In the genomic region with DNA sequence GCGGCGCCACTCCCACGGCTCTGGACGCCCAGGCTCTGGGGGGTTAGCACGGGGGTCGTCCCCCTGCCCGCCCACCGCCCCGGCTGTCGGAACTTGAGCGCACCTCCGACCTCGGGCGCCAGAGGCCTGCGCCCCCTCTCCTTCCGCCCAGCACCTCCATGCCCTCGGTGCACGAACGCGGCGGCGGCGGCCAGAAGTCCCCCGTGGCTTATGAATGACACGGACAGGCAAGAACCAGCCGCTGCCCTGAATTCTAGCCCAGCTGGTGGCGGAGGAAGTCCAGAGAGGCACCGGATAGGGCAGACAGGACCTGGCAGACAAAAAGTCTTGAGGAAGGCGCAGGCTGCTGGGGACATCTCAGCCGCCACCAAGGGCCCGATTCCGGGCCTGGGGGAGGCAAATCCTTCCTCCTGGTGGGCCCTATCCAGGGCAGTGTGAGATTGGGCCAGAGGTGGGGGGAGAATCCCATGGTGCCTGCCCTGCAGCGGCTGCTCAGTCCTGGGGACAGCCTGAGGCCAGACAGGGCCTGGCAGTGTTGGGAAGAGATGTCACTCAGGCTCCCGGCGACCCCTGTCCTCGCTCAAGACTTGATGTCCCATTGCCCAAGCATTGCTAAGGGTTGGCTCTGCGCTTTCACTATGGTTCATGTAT, we compare ENCODE assay signal across 2 cellular contexts.
TF ChIP-seq lines count a peak whose summit lies in the region.

No MANE protein-coding gene starts in this region.

TF ChIP-seq in SK-N-SH, 30 proteins besides CTCF, POLR2A, EP300 and RAD21 (continued from another document):
- TF ChIP-seq, protein P1, sequence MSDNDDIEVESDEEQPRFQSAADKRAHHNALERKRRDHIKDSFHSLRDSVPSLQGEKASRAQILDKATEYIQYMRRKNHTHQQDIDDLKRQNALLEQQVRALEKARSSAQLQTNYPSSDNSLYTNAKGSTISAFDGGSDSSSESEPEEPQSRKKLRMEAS (IDR thresholded peaks at IDR 0.05; ENCODE audit: low read depth): no peak
- TF ChIP-seq GABPA (IDR thresholded peaks at IDR 0.05; ENCODE audit: low read depth) (no peak), POLR2AphosphoS5 (IDR thresholded peaks at IDR 0.05; ENCODE audit: low read depth, low read length) (no peak), TAF1 (IDR thresholded peaks at IDR 0.05; ENCODE audit: borderline replicate concordance, low read depth, low read length) (no peak), NRF1 (IDR thresholded peaks at IDR 0.05; ENCODE audit: low read depth, low read length) (no peak), EZH2phosphoT487 (IDR thresholded peaks at IDR 0.05; ENCODE audit: borderline replicate concordance, low read depth) (no peak)
- TF ChIP-seq, protein P2, sequence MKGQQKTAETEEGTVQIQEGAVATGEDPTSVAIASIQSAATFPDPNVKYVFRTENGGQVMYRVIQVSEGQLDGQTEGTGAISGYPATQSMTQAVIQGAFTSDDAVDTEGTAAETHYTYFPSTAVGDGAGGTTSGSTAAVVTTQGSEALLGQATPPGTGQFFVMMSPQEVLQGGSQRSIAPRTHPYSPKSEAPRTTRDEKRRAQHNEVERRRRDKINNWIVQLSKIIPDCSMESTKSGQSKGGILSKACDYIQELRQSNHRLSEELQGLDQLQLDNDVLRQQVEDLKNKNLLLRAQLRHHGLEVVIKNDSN (IDR thresholded peaks at IDR 0.05; ENCODE audit: borderline replicate concordance, low read depth): no peak

TF ChIP-seq in SK-N-SH treated with all-trans-retinoic acid at 6 μM for 48 hours, 23 proteins besides CTCF, POLR2A, EP300 and RAD21 (continued from another document):
- TF ChIP-seq, protein P3, sequence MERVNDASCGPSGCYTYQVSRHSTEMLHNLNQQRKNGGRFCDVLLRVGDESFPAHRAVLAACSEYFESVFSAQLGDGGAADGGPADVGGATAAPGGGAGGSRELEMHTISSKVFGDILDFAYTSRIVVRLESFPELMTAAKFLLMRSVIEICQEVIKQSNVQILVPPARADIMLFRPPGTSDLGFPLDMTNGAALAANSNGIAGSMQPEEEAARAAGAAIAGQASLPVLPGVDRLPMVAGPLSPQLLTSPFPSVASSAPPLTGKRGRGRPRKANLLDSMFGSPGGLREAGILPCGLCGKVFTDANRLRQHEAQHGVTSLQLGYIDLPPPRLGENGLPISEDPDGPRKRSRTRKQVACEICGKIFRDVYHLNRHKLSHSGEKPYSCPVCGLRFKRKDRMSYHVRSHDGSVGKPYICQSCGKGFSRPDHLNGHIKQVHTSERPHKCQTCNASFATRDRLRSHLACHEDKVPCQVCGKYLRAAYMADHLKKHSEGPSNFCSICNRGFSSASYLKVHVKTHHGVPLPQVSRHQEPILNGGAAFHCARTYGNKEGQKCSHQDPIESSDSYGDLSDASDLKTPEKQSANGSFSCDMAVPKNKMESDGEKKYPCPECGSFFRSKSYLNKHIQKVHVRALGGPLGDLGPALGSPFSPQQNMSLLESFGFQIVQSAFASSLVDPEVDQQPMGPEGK (CRISPR knock-in tag; IDR thresholded peaks at IDR 0.05; ENCODE audit: borderline replicate concordance): no peak
- TF ChIP-seq, protein P4, sequence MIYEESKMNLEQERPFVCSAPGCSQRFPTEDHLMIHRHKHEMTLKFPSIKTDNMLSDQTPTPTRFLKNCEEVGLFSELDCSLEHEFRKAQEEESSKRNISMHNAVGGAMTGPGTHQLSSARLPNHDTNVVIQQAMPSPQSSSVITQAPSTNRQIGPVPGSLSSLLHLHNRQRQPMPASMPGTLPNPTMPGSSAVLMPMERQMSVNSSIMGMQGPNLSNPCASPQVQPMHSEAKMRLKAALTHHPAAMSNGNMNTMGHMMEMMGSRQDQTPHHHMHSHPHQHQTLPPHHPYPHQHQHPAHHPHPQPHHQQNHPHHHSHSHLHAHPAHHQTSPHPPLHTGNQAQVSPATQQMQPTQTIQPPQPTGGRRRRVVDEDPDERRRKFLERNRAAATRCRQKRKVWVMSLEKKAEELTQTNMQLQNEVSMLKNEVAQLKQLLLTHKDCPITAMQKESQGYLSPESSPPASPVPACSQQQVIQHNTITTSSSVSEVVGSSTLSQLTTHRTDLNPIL (CRISPR knock-in tag; IDR thresholded peaks at IDR 0.05; ENCODE audit: low read depth): no peak
- TF ChIP-seq CSDC2 (CRISPR knock-in tag; IDR thresholded peaks at IDR 0.05) (no peak), ZNF70 (CRISPR knock-in tag; IDR thresholded peaks at IDR 0.05) (no peak), ISL1 (CRISPR knock-in tag; IDR thresholded peaks at IDR 0.05) (no peak), ZC3H10 (CRISPR knock-in tag; IDR thresholded peaks at IDR 0.05) (no peak), SNAI2 (CRISPR knock-in tag; IDR thresholded peaks at IDR 0.05) (no peak), BACH2 (CRISPR knock-in tag; IDR thresholded peaks at IDR 0.05; ENCODE audit: borderline replicate concordance) (no peak), ZNF8 (CRISPR knock-in tag; IDR thresholded peaks at IDR 0.05) (no peak)
- TF ChIP-seq, protein P5, sequence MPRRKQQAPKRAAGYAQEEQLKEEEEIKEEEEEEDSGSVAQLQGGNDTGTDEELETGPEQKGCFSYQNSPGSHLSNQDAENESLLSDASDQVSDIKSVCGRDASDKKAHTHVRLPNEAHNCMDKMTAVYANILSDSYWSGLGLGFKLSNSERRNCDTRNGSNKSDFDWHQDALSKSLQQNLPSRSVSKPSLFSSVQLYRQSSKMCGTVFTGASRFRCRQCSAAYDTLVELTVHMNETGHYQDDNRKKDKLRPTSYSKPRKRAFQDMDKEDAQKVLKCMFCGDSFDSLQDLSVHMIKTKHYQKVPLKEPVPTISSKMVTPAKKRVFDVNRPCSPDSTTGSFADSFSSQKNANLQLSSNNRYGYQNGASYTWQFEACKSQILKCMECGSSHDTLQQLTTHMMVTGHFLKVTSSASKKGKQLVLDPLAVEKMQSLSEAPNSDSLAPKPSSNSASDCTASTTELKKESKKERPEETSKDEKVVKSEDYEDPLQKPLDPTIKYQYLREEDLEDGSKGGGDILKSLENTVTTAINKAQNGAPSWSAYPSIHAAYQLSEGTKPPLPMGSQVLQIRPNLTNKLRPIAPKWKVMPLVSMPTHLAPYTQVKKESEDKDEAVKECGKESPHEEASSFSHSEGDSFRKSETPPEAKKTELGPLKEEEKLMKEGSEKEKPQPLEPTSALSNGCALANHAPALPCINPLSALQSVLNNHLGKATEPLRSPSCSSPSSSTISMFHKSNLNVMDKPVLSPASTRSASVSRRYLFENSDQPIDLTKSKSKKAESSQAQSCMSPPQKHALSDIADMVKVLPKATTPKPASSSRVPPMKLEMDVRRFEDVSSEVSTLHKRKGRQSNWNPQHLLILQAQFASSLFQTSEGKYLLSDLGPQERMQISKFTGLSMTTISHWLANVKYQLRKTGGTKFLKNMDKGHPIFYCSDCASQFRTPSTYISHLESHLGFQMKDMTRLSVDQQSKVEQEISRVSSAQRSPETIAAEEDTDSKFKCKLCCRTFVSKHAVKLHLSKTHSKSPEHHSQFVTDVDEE (CRISPR knock-in tag; IDR thresholded peaks at IDR 0.05): no peak
